In genomic region chr11:59216654-59217640, GRCh38 we compare ENCODE assay signal across 1 cellular context.
TF ChIP-seq lines count a peak whose summit lies in the region.

No MANE protein-coding gene starts in this region.

TF ChIP-seq in H1, 55 proteins besides CTCF, POLR2A, EP300 and RAD21 (continued from another document):
- TF ChIP-seq, protein P1, sequence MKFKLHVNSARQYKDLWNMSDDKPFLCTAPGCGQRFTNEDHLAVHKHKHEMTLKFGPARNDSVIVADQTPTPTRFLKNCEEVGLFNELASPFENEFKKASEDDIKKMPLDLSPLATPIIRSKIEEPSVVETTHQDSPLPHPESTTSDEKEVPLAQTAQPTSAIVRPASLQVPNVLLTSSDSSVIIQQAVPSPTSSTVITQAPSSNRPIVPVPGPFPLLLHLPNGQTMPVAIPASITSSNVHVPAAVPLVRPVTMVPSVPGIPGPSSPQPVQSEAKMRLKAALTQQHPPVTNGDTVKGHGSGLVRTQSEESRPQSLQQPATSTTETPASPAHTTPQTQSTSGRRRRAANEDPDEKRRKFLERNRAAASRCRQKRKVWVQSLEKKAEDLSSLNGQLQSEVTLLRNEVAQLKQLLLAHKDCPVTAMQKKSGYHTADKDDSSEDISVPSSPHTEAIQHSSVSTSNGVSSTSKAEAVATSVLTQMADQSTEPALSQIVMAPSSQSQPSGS (IDR thresholded peaks at IDR 0.05; ENCODE audit: low read length), result no peak
- TF ChIP-seq NRF1 (IDR thresholded peaks at IDR 0.05; ENCODE audit: low read depth, low read length) (no peak), BCL11A (IDR thresholded peaks at IDR 0.05; ENCODE audit: low read depth in 2 of 2, low read length in 2 of 2) (no peak), ATF3 (IDR thresholded peaks at IDR 0.05; ENCODE audit: insufficient read depth, low read depth, low read length) (no peak), HDAC6 (IDR thresholded peaks at IDR 0.05; ENCODE audit: low read depth, low read length) (no peak)
